In genomic region chr1:10864776-10865175, GRCh38 we compare ENCODE assay signal across 25 cellular contexts.
"Had no signal": no experiment of that assay in that cellular context is flagged by ENCODE, and none has a peak within 500 bp of the region (broad histone marks: within the 10 kb centered on the region; RNA-seq: fewer than 3 reads in every experiment).

No MANE protein-coding gene starts in this region.

- ATAC-seq: activated T-cell treated with anti-CD3 and anti-CD28 coated beads, Interleukin-2, amount 50 U/mL, for 72 hours had no signal

- H3K9me3 ChIP-seq: Peyer's patch, SJCRH30, SK-N-SH had no signal

- H3K4me3 Mint-ChIP-seq: activated CD4-positive, alpha-beta memory T cell treated with anti-CD3 and anti-CD28 coated beads for 36 hours; activated CD4-positive, alpha-beta T cell treated with anti-CD3 and anti-CD28 coated beads, Interleukin-2, amount 10 ng/mL, durations not matched to agents 7 days and 5 days; activated naive CD4-positive, alpha-beta T cell treated with anti-CD3 and anti-CD28 coated beads, Interleukin-2, amount 50 U/mL, for 24 hours had no signal

- H3K9me3 Mint-ChIP-seq: activated CD4-positive, alpha-beta memory T cell treated with anti-CD3 and anti-CD28 coated beads for 36 hours; activated CD4-positive, alpha-beta T cell treated with anti-CD3 and anti-CD28 coated beads, Interleukin-2, amount 10 ng/mL, durations not matched to agents 7 days and 5 days; activated naive CD4-positive, alpha-beta T cell treated with anti-CD3 and anti-CD28 coated beads, Interleukin-2, amount 50 U/mL, for 24 hours; activated T-cell treated with anti-CD3 and anti-CD28 coated beads, Interleukin-2, amount 50 U/mL, for 72 hours; activated T-helper 2 cell treated with anti-CD3 and anti-CD28 coated beads, Interferon-gamma antibody, Interleukin-2, Interleukin-4, amounts not matched to agents 10 μg/mL and 5 μg/mL and 100 μg/mL, durations not matched to agents 14 hours and 24 hours and 36 hours; IgD-negative memory B cell had no signal

- H3K36me3 Mint-ChIP-seq: activated CD4-positive, alpha-beta memory T cell treated with anti-CD3 and anti-CD28 coated beads for 36 hours; activated naive CD4-positive, alpha-beta T cell treated with anti-CD3 and anti-CD28 coated beads, Interleukin-2, amount 50 U/mL, for 24 hours; IgD-negative memory B cell had no signal

- H3K27ac ChIP-seq: KMS-11, Peyer's patch, RWPE1, SJCRH30, VCaP had no signal

- H3K27ac Mint-ChIP-seq: activated CD4-positive, alpha-beta memory T cell treated with anti-CD3 and anti-CD28 coated beads for 36 hours; activated CD4-positive, alpha-beta T cell treated with anti-CD3 and anti-CD28 coated beads, Interleukin-2, amount 10 ng/mL, durations not matched to agents 7 days and 5 days; activated naive CD4-positive, alpha-beta T cell treated with anti-CD3 and anti-CD28 coated beads, Interleukin-2, amount 50 U/mL, for 24 hours; activated T-cell treated with anti-CD3 and anti-CD28 coated beads, Interleukin-2, amount 50 U/mL, for 72 hours; activated T-helper 2 cell treated with anti-CD3 and anti-CD28 coated beads, Interferon-gamma antibody, Interleukin-2, Interleukin-4, amounts not matched to agents 10 μg/mL and 5 μg/mL and 100 μg/mL, durations not matched to agents 14 hours and 24 hours and 36 hours had no signal

- DNase-seq: activated CD4-positive, alpha-beta memory T cell treated with anti-CD3 and anti-CD28 coated beads for 36 hours; activated CD4-positive, alpha-beta T cell treated with anti-CD3 and anti-CD28 coated beads, Interleukin-2, amount 10 ng/mL, durations not matched to agents 7 days and 5 days; activated CD4-positive, CD25-positive, alpha-beta regulatory T cell; activated CD8-positive, alpha-beta memory T cell treated with anti-CD3 and anti-CD28 coated beads, Interleukin-2, amount 50 U/mL, for 4 hours; activated naive CD4-positive, alpha-beta T cell; activated T-cell treated with anti-CD3 and anti-CD28 coated beads, Interleukin-2, amount 50 U/mL, for 72 hours; amygdala; caudate nucleus; MV-4-11; NCI-H1417 treated with DMSO at 0.1 percent for 48 hours; NCI-H1694; NCI-H2029 treated with DMSO at 0.1 percent for 48 hours; NCI-H446; NCI-H524; Peyer's patch; Right ventricle myocardium superior; SJCRH30; SK-N-SH; T-helper 1 cell had no signal

- H3K36me3 ChIP-seq: Peyer's patch, SJCRH30 had no signal

- H3K27me3 ChIP-seq: Peyer's patch had no signal

- H3K4me3 ChIP-seq: Peyer's patch, SJCRH30 had no signal

- H3K9ac ChIP-seq: KMS-11, SK-N-SH had no signal

- H3K4me2 ChIP-seq: KMS-11, SK-N-SH had no signal
